9 cellular contexts compared by ENCODE assay signal in the genomic region with DNA sequence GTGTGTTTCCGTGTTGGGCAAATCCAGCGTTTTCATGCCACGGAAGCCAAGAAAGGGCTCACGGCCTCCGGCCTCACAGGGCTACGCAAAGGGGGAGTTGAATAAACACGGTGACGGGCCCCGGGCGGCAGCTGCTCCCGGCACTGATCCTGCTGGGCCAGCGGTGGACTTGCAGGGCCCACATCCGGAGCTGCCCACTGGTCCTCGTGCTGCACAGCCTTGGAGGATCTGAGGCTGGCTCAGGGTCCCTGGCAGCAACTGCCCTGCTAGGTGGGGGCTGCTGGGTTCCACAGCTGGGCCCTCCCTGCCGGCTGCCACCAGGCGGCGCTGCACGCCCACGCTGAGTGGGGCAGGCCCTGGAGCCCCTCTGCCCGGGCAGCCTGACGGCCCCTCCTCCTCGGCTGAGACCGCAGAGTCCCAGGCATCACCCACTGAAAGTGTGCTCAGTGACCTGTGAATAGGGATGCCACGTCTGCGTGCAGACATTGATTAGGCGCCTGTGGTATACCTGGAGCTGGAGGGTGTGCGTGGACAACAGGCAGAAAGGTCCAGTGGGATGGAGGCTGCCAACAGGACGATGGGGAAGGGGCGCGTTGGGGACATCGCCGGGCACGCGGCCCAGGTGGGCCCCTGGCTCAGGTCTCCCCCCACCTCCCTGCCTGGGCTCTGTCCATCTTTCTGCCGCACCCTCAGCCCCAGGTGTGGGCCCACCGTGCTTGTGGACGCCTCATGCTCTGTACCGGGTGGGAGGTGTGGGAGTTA. TPM values are rescaled to one million over a fixed set of nuclear protein-coding genes. Genes with fewer than 3 reads are reported as not detected.
A peak's percentile ranks its signal among the peaks of the same experiment; 100 is the strongest.
DNase-seq lines count a peak whose midpoint lies in the region; ATAC-seq and TF ChIP-seq lines count a peak whose summit lies in the region.
"Had no signal": no experiment of that assay in that cellular context is flagged by ENCODE, and none has a peak within 500 bp of the region (broad histone marks: within the 10 kb centered on the region; RNA-seq: fewer than 3 reads in every experiment).

No MANE protein-coding gene starts in this region.

- H3K27me3 Mint-ChIP-seq in H9 (ENCODE audit: low read depth) (peaks cover 14% of the 10 kb centered on the region), immature natural killer cell (ENCODE audit: low read depth in 3 of 3) (peaks cover 3 to 16% (median 5%) of the 10 kb centered on the region in 3 donors)

- H3K27me3 ChIP-seq in H9 (ENCODE audit: insufficient read depth, low read length), result peaks cover 7% of the 10 kb centered on the region; the same call in 1 of the 2 replicates

- H2BK120ac ChIP-seq in H9 (ENCODE audit: low read depth, low read length, poor library complexity, severe bottlenecking), result no peak overlapping the region

- no peak overlapping the region for H3K4ac ChIP-seq in H9 (ENCODE audit: low read depth, low read length)

- H2AK5ac ChIP-seq in H9 (ENCODE audit: insufficient read length, low read length), result no peak overlapping the region

- no peak overlapping the region for H2BK12ac ChIP-seq in H9 (ENCODE audit: insufficient read length, low read depth, low read length)

- H3K4me1 Mint-ChIP-seq in H9, result peaks cover 4 to 9% of the 10 kb centered on the region in 2 experiments
- peaks cover 0 to 7% of the 10 kb centered on the region in 2 donors for H3K4me1 Mint-ChIP-seq in immature natural killer cell

- peaks cover 0 to 19% (median 18%) of the 10 kb centered on the region in 3 experiments; a peak in 5 of 7 replicates for H3K36me3 Mint-ChIP-seq in H9 (ENCODE audit: insufficient read depth in 1 of 3, low read depth in 3 of 3)
- H3K36me3 Mint-ChIP-seq in immature natural killer cell, result no peaks in the 10 kb centered on the region

- no peak overlapping the region for H3K4me3 ChIP-seq in astrocyte of the spinal cord (ENCODE audit: low read depth, low read length)

- H4K5ac ChIP-seq in H9 (ENCODE audit: insufficient read length, low read depth, low read length), result no peak overlapping the region

- H4K8ac ChIP-seq in H9 (replicated peaks; ENCODE audit: insufficient read length, low read depth, low read length), result no peak overlapping the region

- H3K79me1 ChIP-seq in H9 (ENCODE audit: insufficient read depth, low read depth, low read length, poor library complexity, severe bottlenecking), result peaks cover under 1% of the 10 kb centered on the region

- H3K9ac ChIP-seq in H9 (ENCODE audit: extremely low read depth, insufficient read length, low read length), result no peak overlapping the region

- no peak for ATAC-seq in HG03039 (IDR thresholded peaks at IDR 0.05; ENCODE audit: unreplicated experiment)

- H3K14ac ChIP-seq in H9 (ENCODE audit: insufficient read depth, low read length), result no peak overlapping the region; the same call in 1 of the 2 replicates

- no peak overlapping the region for H3K56ac ChIP-seq in H9 (ENCODE audit: insufficient read length, low read depth, low read length)

- H3T11ph ChIP-seq in H9 (ENCODE audit: low read length), result no peak overlapping the region

- in situ Hi-C loops in astrocyte of the spinal cord (cut with HindIII; ENCODE audit: low sequenced_read_pairs), result no loop called here

- H3K4me2 ChIP-seq in H9 (ENCODE audit: insufficient read depth, insufficient read length, low read length), result no peak overlapping the region

- H3K9me3 Mint-ChIP-seq in H9, result no peaks in the 10 kb centered on the region
- H3K9me3 Mint-ChIP-seq in immature natural killer cell, result no peaks in the 10 kb centered on the region

- no peak overlapping the region for H3K18ac ChIP-seq in H9 (ENCODE audit: insufficient read length, low read depth, low read length)

- TF ChIP-seq CTCF in H9 (conservative IDR thresholded peaks at IDR 0.05), result peak; percentile 97
- peak; percentile 96 for TF ChIP-seq CTCF in astrocyte of the spinal cord (IDR thresholded peaks at IDR 0.05; ENCODE audit: low read depth, low read length)

- H3K79me2 ChIP-seq in H9 (ENCODE audit: insufficient read depth, low read length), result no peaks in the 10 kb centered on the region; the same call in 1 of the 2 replicates

- no peak overlapping the region for H2BK5ac ChIP-seq in H9 (ENCODE audit: insufficient read length, low read length)

- H3K4me3 Mint-ChIP-seq in H9 (no peak overlapping the region), immature natural killer cell (no peak overlapping the region)

- no peak overlapping the region for H2BK15ac ChIP-seq in H9 (ENCODE audit: low read depth, low read length)

- no peak overlapping the region for H3K23ac ChIP-seq in H9 (ENCODE audit: insufficient read length, low read depth, low read length)

- H2BK20ac ChIP-seq in H9 (ENCODE audit: low read depth, low read length, poor library complexity, severe bottlenecking), result no peak overlapping the region

- no CpG with 5 or more reads among the region's 38 CpGs for WGBS in H9 (ENCODE audit: extremely low coverage, insufficient read length, low lambda C conversion rate)

- H3K23me2 ChIP-seq in H9 (ENCODE audit: insufficient read length, low read depth, low read length, poor library complexity, severe bottlenecking), result no peaks in the 10 kb centered on the region

- no peak overlapping the region for H3K27ac ChIP-seq in H9 (ENCODE audit: insufficient read length, low read depth, low read length)

- H3K27ac Mint-ChIP-seq in H9, result no peak overlapping the region
- H3K27ac Mint-ChIP-seq in immature natural killer cell, result no peak overlapping the region

- no peaks in the 10 kb centered on the region for H3K9me3 ChIP-seq in H9 (ENCODE audit: control insufficient read depth, low read depth, low read length)

- H2AFZ ChIP-seq in H9 (ENCODE audit: low read length), result no peak overlapping the region

- no peaks in the 10 kb centered on the region for H4K20me1 ChIP-seq in H9 (ENCODE audit: control insufficient read depth, insufficient read depth, insufficient read length)

- no peak overlapping the region for H4K91ac ChIP-seq in H9 (ENCODE audit: insufficient read length, low read depth, low read length)

- H3K4me1 ChIP-seq in H9 (ENCODE audit: insufficient read depth, low read length), result no peaks in the 10 kb centered on the region

- DNase-seq in AML-193 (lab: John Stamatoyannopoulos, UW) (peak; percentile 10 to 32), H9 (peak; percentile 83), T-helper 22 cell (ENCODE audit: low read depth) (peak; percentile 27), astrocyte of the spinal cord (ENCODE audit: low read depth, low spot score) (peak; percentile 47), immature natural killer cell (peak; percentile 63 to 69 (median 68)), A172 (ENCODE audit: low spot score) (no peak)
- DNase-seq in stimulated activated CD4-positive, alpha-beta T cell treated with anti-CD3 and anti-CD28 coated beads, TNF-alpha, amount 100 ng/mL, for 48 hours (ENCODE audit: low read depth in 3 of 3), result peak in 2 of 3 donors; percentile 38 to 63

RNA-seq across cellular contexts. Expression of gene HCN2, which starts 5.3 kb away (rescaled TPM):
- total RNA-seq in H9 (2021), result 3.7 and 4.1 TPM in 2 replicates
- not detected for polyA plus RNA-seq in immature natural killer cell
- 9.3 and 12.7 TPM in 2 replicates for total RNA-seq in A172 (2014; rRNA removed; shearing (Covaris generic))
- total RNA-seq: skeletal muscle tissue had no signal

RNA-seq across cellular contexts. Expression of gene BSG, which starts 12.0 kb away (rescaled TPM):
- 715 and 719 TPM in 2 replicates for total RNA-seq in H9 (2021)
- 100 to 1,000 TPM; 513 to 682 (median 576) TPM for polyA plus RNA-seq in immature natural killer cell
- total RNA-seq in A172 (2014; rRNA removed; shearing (Covaris generic)), result 700 and 767 TPM in 2 replicates

RNA-seq across cellular contexts. Expression of gene GZMM, which starts 40.6 kb away (rescaled TPM):
- total RNA-seq in H9 (2021), result 0.64 and 0.66 TPM in 2 replicates
- polyA plus RNA-seq in immature natural killer cell, result 100 to 1,000 TPM; 584 to 982 (median 652) TPM
- not detected in 2 replicates for total RNA-seq in A172 (2014; rRNA removed; shearing (Covaris generic))
- total RNA-seq: skeletal muscle tissue had no signal

RNA-seq across cellular contexts. Expression of gene POLRMT, which starts 48.9 kb away (rescaled TPM):
- total RNA-seq in H9 (2021), result 101 and 104 TPM in 2 replicates
- polyA plus RNA-seq in immature natural killer cell, result 10 to 100 TPM; 26.6 to 38.1 (median 37.5) TPM
- 42.7 and 58.4 TPM in 2 replicates for total RNA-seq in A172 (2014; rRNA removed; shearing (Covaris generic))

RNA-seq across cellular contexts. Expression of gene CDC34, which starts 52.9 kb away (rescaled TPM):
- 109 and 112 TPM in 2 replicates for total RNA-seq in H9 (2021)
- polyA plus RNA-seq in immature natural killer cell, result 10 to 100 TPM; 40.6 to 57.7 (median 48.5) TPM
- 96.1 and 105 TPM in 2 replicates for total RNA-seq in A172 (2014; rRNA removed; shearing (Covaris generic))
